ENCODE assay signal across 28 cellular contexts in genomic region chr4:123667496-123667895, GRCh38.
DNase-seq lines count a peak whose midpoint lies in the region; TF ChIP-seq lines count a peak whose summit lies in the region.
"Had no signal": no experiment of that assay in that cellular context is flagged by ENCODE, and none has a peak within 500 bp of the region (broad histone marks: within the 10 kb centered on the region; RNA-seq: fewer than 3 reads in every experiment).

No MANE protein-coding gene starts in this region.

- no peak overlapping the region for H3K27ac Mint-ChIP-seq in type B pancreatic cell
- H3K27ac Mint-ChIP-seq in T-helper 2 cell treated with Interferon-gamma antibody and Interleukin-4, amounts not matched to agents 5 μg/mL and 100 μg/mL, for 36 hours, result no peak overlapping the region
- H3K27ac Mint-ChIP-seq: activated CD4-positive, alpha-beta T cell treated with anti-CD3 and anti-CD28 coated beads, Interleukin-2, amount 10 ng/mL, durations not matched to agents 7 days and 5 days; activated CD8-positive, alpha-beta memory T cell treated with anti-CD3 and anti-CD28 coated beads, Interleukin-2, amount 10 ng/mL, durations not matched to agents 7 days and 5 days; activated naive CD8-positive, alpha-beta T cell treated with anti-CD3 and anti-CD28 coated beads for 36 hours; activated T-helper 1 cell treated with anti-CD3 and anti-CD28 coated beads, Interleukin-12 subunit alpha, Interleukin-12 subunit beta, Interleukin-2, Interleukin-4 antibody, amounts not matched to agents 30 ng/mL and 10 ng/mL and 1 ng/mL, durations not matched to agents 14 hours and 24 hours and 36 hours; CD4-positive, alpha-beta memory T cell; endodermal cell had no signal

- peaks cover 3% of the 10 kb centered on the region; the same call in 1 of the 2 replicates for H3K9me3 ChIP-seq in MG63
- H3K9me3 ChIP-seq: body of pancreas, gastrocnemius medialis, HAP-1, mucosa of descending colon, right lobe of liver had no signal

- H3K36me3 Mint-ChIP-seq in type B pancreatic cell, result no peaks in the 10 kb centered on the region
- H3K36me3 Mint-ChIP-seq in T-helper 2 cell treated with Interferon-gamma antibody and Interleukin-4, amounts not matched to agents 5 μg/mL and 100 μg/mL, for 36 hours (ENCODE audit: low read depth), result no peaks in the 10 kb centered on the region
- H3K36me3 Mint-ChIP-seq: CD4-positive, alpha-beta memory T cell had no signal

- H3K4me3 ChIP-seq in AG10803 (ENCODE audit: low read length) (no peak overlapping the region), MG63 (no peak overlapping the region), cardiac fibroblast (replicated peaks in 1 of 2; ENCODE audit: low read depth in 2 of 2, low read length in 2 of 2) (no peak overlapping the region)
- H3K4me3 ChIP-seq: body of pancreas, coronary artery, gastrocnemius medialis, HAP-1, mucosa of descending colon, right lobe of liver had no signal

- H3K27me3 ChIP-seq in MG63, result no peaks in the 10 kb centered on the region
- H3K27me3 ChIP-seq: body of pancreas, gastrocnemius medialis, right lobe of liver had no signal

- intact Hi-C loops in posterior cingulate gyrus (cut with DNase I), result no loop called here

- H3K9me3 Mint-ChIP-seq in type B pancreatic cell, result peaks cover 3% of the 10 kb centered on the region
- no peaks in the 10 kb centered on the region for H3K9me3 Mint-ChIP-seq in T-helper 2 cell treated with Interferon-gamma antibody and Interleukin-4, amounts not matched to agents 5 μg/mL and 100 μg/mL, for 36 hours
- H3K9me3 Mint-ChIP-seq: activated CD4-positive, alpha-beta T cell treated with anti-CD3 and anti-CD28 coated beads, Interleukin-2, amount 10 ng/mL, durations not matched to agents 7 days and 5 days; CD4-positive, alpha-beta memory T cell had no signal

- no peak for TF ChIP-seq CTCF in AG10803 (conservative IDR thresholded peaks at IDR 0.05; ENCODE audit: low read length)
- no peak for TF ChIP-seq CTCF in cardiac fibroblast (IDR thresholded peaks at IDR 0.05; ENCODE audit: low read depth, low read length)
- no peak for TF ChIP-seq CTCF in type B pancreatic cell (conservative IDR thresholded peaks at IDR 0.05)

- no peaks in the 10 kb centered on the region for H3K36me3 ChIP-seq in MG63
- H3K36me3 ChIP-seq: gastrocnemius medialis, HAP-1, right lobe of liver had no signal

- DNase-seq in AG10803 (ENCODE audit: low read depth) (peak; percentile 29), MG63 (peak; percentile 52), cardiac fibroblast (ENCODE audit: low read depth in 2 of 2) (peak; percentile 24 to 92), iris pigment epithelial cell (ENCODE audit: low read depth) (peak; percentile 51), type B pancreatic cell (ENCODE audit: extremely low spot score, unreplicated experiment) (no peak), posterior cingulate gyrus (no peak), MV-4-11 (lab: John Stamatoyannopoulos, UW) (no peak)
- DNase-seq in T-helper 2 cell treated with Interferon-gamma antibody and Interleukin-4, amounts not matched to agents 5 μg/mL and 100 μg/mL, for 36 hours (ENCODE audit: low spot score), result no peak
- DNase-seq: activated CD4-positive, alpha-beta T cell treated with anti-CD3 and anti-CD28 coated beads, Interleukin-2, amount 10 ng/mL, durations not matched to agents 7 days and 5 days; activated CD8-positive, alpha-beta memory T cell treated with anti-CD3 and anti-CD28 coated beads, Interleukin-2, amount 10 ng/mL, durations not matched to agents 7 days and 5 days; activated naive CD8-positive, alpha-beta T cell treated with anti-CD3 and anti-CD28 coated beads for 36 hours; body of pancreas; CD4-positive, alpha-beta memory T cell; DMS 273 treated with DMSO at 0.1 percent for 48 hours; endodermal cell; gastrocnemius medialis; GDM1; hippocampal formation; Karpas-422; mucosa of descending colon; NCI-H1092 treated with DMSO at 0.1 percent for 48 hours; NCI-H2029 treated with DMSO at 0.1 percent for 48 hours; NCI-H345; NCI-H774; right lobe of liver had no signal

- H3K4me1 Mint-ChIP-seq in type B pancreatic cell (ENCODE audit: unreplicated experiment), result no peaks in the 10 kb centered on the region
- H3K4me1 Mint-ChIP-seq in T-helper 2 cell treated with Interferon-gamma antibody and Interleukin-4, amounts not matched to agents 5 μg/mL and 100 μg/mL, for 36 hours (ENCODE audit: low read depth), result peaks cover 13% of the 10 kb centered on the region
- H3K4me1 Mint-ChIP-seq: endodermal cell had no signal

- H3K4me3 Mint-ChIP-seq in type B pancreatic cell, result no peak overlapping the region
- H3K4me3 Mint-ChIP-seq in T-helper 2 cell treated with Interferon-gamma antibody and Interleukin-4, amounts not matched to agents 5 μg/mL and 100 μg/mL, for 36 hours, result no peak overlapping the region
- H3K4me3 Mint-ChIP-seq: activated CD4-positive, alpha-beta T cell treated with anti-CD3 and anti-CD28 coated beads, Interleukin-2, amount 10 ng/mL, durations not matched to agents 7 days and 5 days; activated CD8-positive, alpha-beta memory T cell treated with anti-CD3 and anti-CD28 coated beads, Interleukin-2, amount 10 ng/mL, durations not matched to agents 7 days and 5 days; activated naive CD8-positive, alpha-beta T cell treated with anti-CD3 and anti-CD28 coated beads for 36 hours; activated T-helper 1 cell treated with anti-CD3 and anti-CD28 coated beads, Interleukin-12 subunit alpha, Interleukin-12 subunit beta, Interleukin-2, Interleukin-4 antibody, amounts not matched to agents 30 ng/mL and 10 ng/mL and 1 ng/mL, durations not matched to agents 14 hours and 24 hours and 36 hours; CD4-positive, alpha-beta memory T cell; endodermal cell had no signal

- H3K27me3 Mint-ChIP-seq in type B pancreatic cell, result no peaks in the 10 kb centered on the region
- H3K27me3 Mint-ChIP-seq in T-helper 2 cell treated with Interferon-gamma antibody and Interleukin-4, amounts not matched to agents 5 μg/mL and 100 μg/mL, for 36 hours (ENCODE audit: low read depth), result peaks cover 49% of the 10 kb centered on the region

Comparison
In these comparisons a context has a peak if more than half of its experiments do, and no peak if none do; other contexts are left out.
1. DNase-seq: peak in AG10803 (single experiment), MG63 (single experiment), cardiac fibroblast (2 of 2) and iris pigment epithelial cell (single experiment); none in type B pancreatic cell (single experiment), posterior cingulate gyrus (0 of 10), MV-4-11 (single experiment) and T-helper 2 cell treated with Interferon-gamma antibody and Interleukin-4, amounts not matched to agents 5 μg/mL and 100 μg/mL, for 36 hours (single experiment).